ENCODE assay signal across 34 cellular contexts in genomic region chr13:53703371-53704080, GRCh38.
"Had no signal": no experiment of that assay in that cellular context is flagged by ENCODE, and none has a peak within 500 bp of the region (broad histone marks: within the 10 kb centered on the region; RNA-seq: fewer than 3 reads in every experiment).

No MANE protein-coding gene starts in this region.

- H3K9me3 ChIP-seq: MG63 had no signal

- H3K4me3 ChIP-seq: MG63 had no signal

- H3K36me3 ChIP-seq: MG63 had no signal

- DNase-seq: Karpas-422, Kasumi-1, MG63, MM.1S, MV-4-11, NCI-H1048, NCI-H1092, NCI-H1092 treated with DMSO at 0.1 percent for 48 hours, NCI-H1105, NCI-H1105 treated with DMSO at 0.1 percent for 48 hours, NCI-H1417 treated with DMSO at 0.1 percent for 48 hours, NCI-H1436, NCI-H1436 treated with DMSO at 0.1 percent for 48 hours, NCI-H146, NCI-H1694, NCI-H1694 treated with DMSO at 0.1 percent for 48 hours, NCI-H187, NCI-H187 treated with DMSO at 0.1 percent for 48 hours, NCI-H1930, NCI-H2029, NCI-H2029 treated with DMSO at 0.1 percent for 48 hours, NCI-H2081, NCI-H2081 treated with DMSO at 0.1 percent for 48 hours, NCI-H2107, NCI-H2171, NCI-H2171 treated with DMSO at 0.1 percent for 48 hours, NCI-H2227 treated with DMSO at 0.1 percent for 48 hours, NCI-H226, NCI-H345, NCI-H446, NCI-H446 treated with DMSO at 0.1 percent for 48 hours, NCI-H510A, NCI-H510A treated with DMSO at 0.1 percent for 48 hours, NCI-H524 had no signal

- H3K27me3 ChIP-seq: MG63 had no signal
